13 cellular contexts compared by ENCODE assay signal in the genomic region with DNA sequence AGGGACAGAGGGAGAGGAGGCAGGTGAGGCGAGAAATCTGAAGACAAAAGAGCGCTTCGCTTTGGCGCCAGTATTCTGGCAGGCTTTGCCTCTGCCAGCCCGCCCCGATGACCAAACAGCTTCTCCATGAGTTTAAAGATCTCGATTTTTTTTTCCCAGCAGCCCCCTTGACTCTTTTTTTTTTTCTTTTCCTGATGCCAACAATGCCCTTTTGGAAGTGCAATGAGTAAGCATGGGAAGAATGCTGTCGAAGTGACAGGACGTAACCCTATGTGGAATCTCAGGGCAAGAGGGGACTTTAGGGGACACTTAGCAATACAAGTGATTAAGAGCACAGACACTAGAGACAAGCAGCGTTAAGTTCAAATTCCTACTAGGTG.
DNase-seq lines count a peak whose midpoint lies in the region; ATAC-seq and TF ChIP-seq lines count a peak whose summit lies in the region.
"Had no signal": no experiment of that assay in that cellular context is flagged by ENCODE, and none has a peak within 500 bp of the region (broad histone marks: within the 10 kb centered on the region; RNA-seq: fewer than 3 reads in every experiment).

No MANE protein-coding gene starts in this region.

- peak overlapping the region; percentile 34 to 54 for H3K4me3 Mint-ChIP-seq in activated T-cell treated with anti-CD3 and anti-CD28 coated beads, Interleukin-2, amount 50 U/mL, for 72 hours
- no peak overlapping the region for H3K4me3 Mint-ChIP-seq in activated CD4-positive, alpha-beta T cell treated with anti-CD3 and anti-CD28 coated beads, Interleukin-2, amount 10 ng/mL, durations not matched to agents 24 days and 14 days

- no peak for TF ChIP-seq EP300 in suprapubic skin (IDR thresholded peaks at IDR 0.05)

- no peak for TF ChIP-seq POLR2A in suprapubic skin (IDR thresholded peaks at IDR 0.05)

- no peak overlapping the region for H3K27ac Mint-ChIP-seq in activated T-cell treated with anti-CD3 and anti-CD28 coated beads, Interleukin-2, amount 50 U/mL, for 72 hours
- no peak overlapping the region for H3K27ac Mint-ChIP-seq in activated CD4-positive, alpha-beta T cell treated with anti-CD3 and anti-CD28 coated beads, Interleukin-2, amount 10 ng/mL, durations not matched to agents 24 days and 14 days

- no peaks in the 10 kb centered on the region for H3K36me3 ChIP-seq in duodenal mucosa (ENCODE audit: control insufficient read depth in 1 of 2, insufficient read depth in 2 of 2, low read length in 2 of 2)
- H3K36me3 ChIP-seq in suprapubic skin, result no peaks in the 10 kb centered on the region
- H3K36me3 ChIP-seq: colonic mucosa had no signal

- H3K4me1 ChIP-seq in duodenal mucosa (ENCODE audit: control insufficient read depth in 1 of 2, insufficient read depth in 2 of 2, low read length in 2 of 2) (no peaks in the 10 kb centered on the region), suprapubic skin (peaks cover 20% of the 10 kb centered on the region)
- H3K4me1 ChIP-seq: colonic mucosa had no signal

- ATAC-seq in activated T-cell treated with anti-CD3 and anti-CD28 coated beads, Interleukin-2, amount 50 U/mL, for 72 hours (replicated peaks in 1 of 2), result no peak

- no peaks in the 10 kb centered on the region for H3K9me3 ChIP-seq in duodenal mucosa (ENCODE audit: control insufficient read depth in 1 of 2, low read length in 2 of 2)
- H3K9me3 ChIP-seq in suprapubic skin, result no peaks in the 10 kb centered on the region
- H3K9me3 ChIP-seq: colonic mucosa, mucosa of descending colon had no signal

- H3K36me3 Mint-ChIP-seq in activated T-cell treated with anti-CD3 and anti-CD28 coated beads, Interleukin-2, amount 50 U/mL, for 72 hours (ENCODE audit: insufficient read depth in 2 of 2), result peaks cover 0 to 5% of the 10 kb centered on the region in 2 donors
- H3K36me3 Mint-ChIP-seq in activated CD4-positive, alpha-beta T cell treated with anti-CD3 and anti-CD28 coated beads, Interleukin-2, amount 10 ng/mL, durations not matched to agents 24 days and 14 days (ENCODE audit: low read depth), result no peaks in the 10 kb centered on the region

- no peak for DNase-seq in activated T-cell treated with anti-CD3 and anti-CD28 coated beads, Interleukin-2, amount 50 U/mL, for 72 hours
- DNase-seq in activated T-cell treated with anti-CD3 and anti-CD28 coated beads for 4 hours, result no peak
- DNase-seq in kidney tubule cell (ENCODE audit: low spot score), result peak; percentile 21
- no peak for DNase-seq in suprapubic skin (ENCODE audit: low spot score in 2 of 2)
- DNase-seq in activated CD4-positive, alpha-beta T cell treated with anti-CD3 and anti-CD28 coated beads, Interleukin-2, amount 10 ng/mL, durations not matched to agents 24 days and 14 days, result no peak
- DNase-seq in activated CD8-positive, alpha-beta memory T cell treated with anti-CD3 and anti-CD28 coated beads, Interleukin-2, amount 50 U/mL, for 4 hours, result no peak
- no peak for DNase-seq in EL
- DNase-seq: activated naive CD4-positive, alpha-beta T cell treated with Interleukin-2 at 50 U/mL for 16 hours; SW 1271 had no signal

- H3K27ac ChIP-seq in duodenal mucosa (ENCODE audit: low read depth, low read length) (no peak overlapping the region), suprapubic skin (no peak overlapping the region)
- H3K27ac ChIP-seq: colonic mucosa, skin epidermis had no signal

- H3K4me1 Mint-ChIP-seq in activated T-cell treated with anti-CD3 and anti-CD28 coated beads, Interleukin-2, amount 50 U/mL, for 72 hours (ENCODE audit: low read depth), result peaks cover 10% of the 10 kb centered on the region
- H3K4me1 Mint-ChIP-seq in activated CD4-positive, alpha-beta T cell treated with anti-CD3 and anti-CD28 coated beads, Interleukin-2, amount 10 ng/mL, durations not matched to agents 24 days and 14 days, result peaks cover 2% of the 10 kb centered on the region

- H3K9ac ChIP-seq in duodenal mucosa (ENCODE audit: low read depth in 1 of 2, low read length in 2 of 2), result no peak overlapping the region

- H3K9me3 Mint-ChIP-seq in activated T-cell treated with anti-CD3 and anti-CD28 coated beads, Interleukin-2, amount 50 U/mL, for 72 hours, result no peaks in the 10 kb centered on the region
- peaks cover 5% of the 10 kb centered on the region for H3K9me3 Mint-ChIP-seq in activated CD4-positive, alpha-beta T cell treated with anti-CD3 and anti-CD28 coated beads, Interleukin-2, amount 10 ng/mL, durations not matched to agents 24 days and 14 days

- H3K27me3 Mint-ChIP-seq in activated T-cell treated with anti-CD3 and anti-CD28 coated beads, Interleukin-2, amount 50 U/mL, for 72 hours (ENCODE audit: low read depth), result peaks cover 56% of the 10 kb centered on the region
- peaks cover 42% of the 10 kb centered on the region for H3K27me3 Mint-ChIP-seq in activated CD4-positive, alpha-beta T cell treated with anti-CD3 and anti-CD28 coated beads, Interleukin-2, amount 10 ng/mL, durations not matched to agents 24 days and 14 days

- H3K27me3 ChIP-seq in duodenal mucosa (ENCODE audit: control insufficient read depth in 1 of 2, insufficient read depth in 2 of 2, low read length in 2 of 2) (peaks cover 21 to 22% of the 10 kb centered on the region in 2 donors), suprapubic skin (peaks cover 42% of the 10 kb centered on the region)

- H3K4me3 ChIP-seq in duodenal mucosa (ENCODE audit: low read depth in 1 of 2, low read length in 2 of 2) (peak overlapping the region; percentile 56 to 57), suprapubic skin (peak overlapping the region; percentile 51)
- H3K4me3 ChIP-seq: mucosa of descending colon had no signal

- TF ChIP-seq CTCF in suprapubic skin (IDR thresholded peaks at IDR 0.05), result no peak

- intact Hi-C loops in activated CD4-positive, alpha-beta T cell treated with anti-CD3 and anti-CD28 coated beads, Interleukin-2, amount 10 ng/mL, durations not matched to agents 24 days and 14 days (cut with micrococcal nuclease), result no loop called here

- WGBS in suprapubic skin, result 6% methylated on average over 10 of the region's 10 CpGs
